ENCODE assay signal across 8 cellular contexts in genomic region chr17:38870259-38871165, GRCh38. TPM values are rescaled to one million over a fixed set of nuclear protein-coding genes. Genes with fewer than 3 reads are reported as not detected.
DNase-seq lines count a peak whose midpoint lies in the region; ATAC-seq and TF ChIP-seq lines count a peak whose summit lies in the region.

No MANE protein-coding gene starts in this region.

- peak; percentile 78 for DNase-seq in DND-41
- no peak for DNase-seq in RWPE2 (ENCODE audit: low spot score)
- DNase-seq in activated gamma-delta T cell treated with anti-CD3 and anti-CD28 coated beads, Interleukin-2, amount 50 U/mL, for 16 hours (ENCODE audit: low read depth) = peak; percentile 45
- no peak for DNase-seq in omental fat pad (ENCODE audit: low spot score)
- no peak for DNase-seq in type B pancreatic cell (ENCODE audit: extremely low spot score, unreplicated experiment)

- TF ChIP-seq EP300 in gastroesophageal sphincter (IDR thresholded peaks at IDR 0.05) = no peak

- no peaks in the 10 kb centered on the region for H3K27me3 ChIP-seq in DND-41 (ENCODE audit: insufficient read depth, low read length, poor library complexity)
- H3K27me3 ChIP-seq in RWPE2 (ENCODE audit: insufficient read depth, poor library complexity, severe bottlenecking) = no peaks in the 10 kb centered on the region
- no peaks in the 10 kb centered on the region for H3K27me3 ChIP-seq in gastroesophageal sphincter

- peak; percentile 53 for ATAC-seq in DND-41 (ENCODE audit: insufficient read depth, low read depth)
- ATAC-seq in HG02970 (IDR thresholded peaks at IDR 0.05; ENCODE audit: low FRiP score, unreplicated experiment) = peak; percentile 24
- ATAC-seq in RWPE2 (ENCODE audit: low read depth) = peak; percentile 43
- peak; percentile 44 for ATAC-seq in gastroesophageal sphincter
- ATAC-seq in omental fat pad (ENCODE audit: low FRiP score) = peak; percentile 35
- ATAC-seq in GM18870 (IDR thresholded peaks at IDR 0.05; ENCODE audit: unreplicated experiment) = no peak

- peaks cover 46% of the 10 kb centered on the region for H3K4me1 Mint-ChIP-seq in type B pancreatic cell (ENCODE audit: unreplicated experiment)

- H3K4me3 ChIP-seq in DND-41 (ENCODE audit: low read depth in 1 of 2, low read length in 2 of 2) (peak overlapping the region; percentile 45 to 74), RWPE2 (ENCODE audit: severe bottlenecking) (peak overlapping the region; percentile 95), gastroesophageal sphincter (peak overlapping the region; percentile 84 to 97)

- H3K4me1 ChIP-seq in DND-41 (ENCODE audit: insufficient read depth, low read length) = peaks cover 58% of the 10 kb centered on the region
- H3K4me1 ChIP-seq in RWPE2 (ENCODE audit: insufficient read depth, poor library complexity, severe bottlenecking) = peaks cover 37% of the 10 kb centered on the region
- peaks cover 0 to 64% (median 44%) of the 10 kb centered on the region in 3 donors for H3K4me1 ChIP-seq in gastroesophageal sphincter

- peaks cover 42% of the 10 kb centered on the region for H4K20me1 ChIP-seq in DND-41 (ENCODE audit: insufficient read depth, low read length)

- peak overlapping the region; percentile 98 for H3K4me3 Mint-ChIP-seq in type B pancreatic cell

- peak overlapping the region; percentile 90 for H3K27ac ChIP-seq in DND-41 (ENCODE audit: low read length)
- peak overlapping the region; percentile 98 for H3K27ac ChIP-seq in RWPE2 (ENCODE audit: poor library complexity, severe bottlenecking)
- H3K27ac ChIP-seq in gastroesophageal sphincter = peak overlapping the region; percentile 89 to 96 (median 94)

- H3K79me2 ChIP-seq in DND-41 (ENCODE audit: insufficient read depth, low read length) = peaks cover 56% of the 10 kb centered on the region

- H3K4me2 ChIP-seq in DND-41 (ENCODE audit: insufficient read depth, low read length) = peak overlapping the region; percentile 83

- peaks cover 13% of the 10 kb centered on the region for H3K36me3 ChIP-seq in DND-41 (ENCODE audit: insufficient read depth, low read length)
- H3K36me3 ChIP-seq in RWPE2 (ENCODE audit: low read depth) = peaks cover 20% of the 10 kb centered on the region
- H3K36me3 ChIP-seq in gastroesophageal sphincter = no peaks in the 10 kb centered on the region

- peak overlapping the region; percentile 96 for H3K27ac Mint-ChIP-seq in type B pancreatic cell

- H3K9me3 ChIP-seq in DND-41 (ENCODE audit: insufficient read depth, low read length, severe bottlenecking) = no peaks in the 10 kb centered on the region
- H3K9me3 ChIP-seq in RWPE2 (ENCODE audit: severe bottlenecking) = no peaks in the 10 kb centered on the region
- H3K9me3 ChIP-seq in gastroesophageal sphincter = no peaks in the 10 kb centered on the region

- TF ChIP-seq CTCF in DND-41 (IDR thresholded peaks at IDR 0.05; ENCODE audit: borderline replicate concordance, extremely low read depth, low read length, poor library complexity, severe bottlenecking) (no peak), RWPE2 (IDR thresholded peaks at IDR 0.05; ENCODE audit: poor library complexity, severe bottlenecking) (no peak), gastroesophageal sphincter (IDR thresholded peaks at IDR 0.05) (peak in 1 of 4 experiments; percentile 33), omental fat pad (IDR thresholded peaks at IDR 0.05) (no peak), type B pancreatic cell (conservative IDR thresholded peaks at IDR 0.05) (no peak)

- WGBS in gastroesophageal sphincter (ENCODE audit: low coverage in 1 of 2), 2 donors = 0% methylated on average over 2 to 11 of the region's 56 CpGs

- no peaks in the 10 kb centered on the region for H3K9me3 Mint-ChIP-seq in type B pancreatic cell

- peaks cover 3% of the 10 kb centered on the region for H3K36me3 Mint-ChIP-seq in type B pancreatic cell

- TF ChIP-seq POLR2A in gastroesophageal sphincter (IDR thresholded peaks at IDR 0.05) = no peak

- H2AFZ ChIP-seq in DND-41 (ENCODE audit: low read depth, low read length) = peak overlapping the region; percentile 80

- peak overlapping the region; percentile 75 for H3K9ac ChIP-seq in DND-41 (ENCODE audit: low read depth, low read length)

- peaks cover 13% of the 10 kb centered on the region for H3K27me3 Mint-ChIP-seq in type B pancreatic cell

RNA-seq across cellular contexts. Expression of gene LASP1, which starts 0.7 kb away (rescaled TPM):
- total RNA-seq in gastroesophageal sphincter (10 to 100 TPM; 33.5 to 88.9 (median 73.6) TPM), omental fat pad (100 to 1,000 TPM; 111 to 174 (median 148) TPM), type B pancreatic cell (ENCODE audit: low replicate concordance) (159 and 210 TPM in 2 replicates)

RNA-seq across cellular contexts. Expression of gene RPL23, which starts 17.0 kb away (rescaled TPM):
- total RNA-seq in gastroesophageal sphincter (1,000 to 10,000 TPM in 3 of 4 donors, 100 to 1,000 TPM in 1; 755 to 2,040 (median 1,511) TPM), omental fat pad (1,000 to 10,000 TPM; 1,566 to 2,133 (median 2,034) TPM), type B pancreatic cell (ENCODE audit: low replicate concordance) (1,908 and 1,925 TPM in 2 replicates)

RNA-seq across cellular contexts. Expression of gene CWC25, which starts 45.4 kb away (rescaled TPM):
- 10 to 100 TPM; 13.6 to 35.0 (median 23.3) TPM for total RNA-seq in gastroesophageal sphincter
- 10 to 100 TPM; 15.2 to 49.6 (median 30.5) TPM for total RNA-seq in omental fat pad
- 17.7 and 19.7 TPM in 2 replicates for total RNA-seq in type B pancreatic cell (ENCODE audit: low replicate concordance)

Comparison
In these comparisons a context has a peak if more than half of its experiments do, and no peak if none do; other contexts are left out.
1. DNase-seq: peak in DND-41 (single experiment) and activated gamma-delta T cell treated with anti-CD3 and anti-CD28 coated beads, Interleukin-2, amount 50 U/mL, for 16 hours (single experiment); none in RWPE2 (single experiment), omental fat pad (single experiment) and type B pancreatic cell (single experiment).
2. Peak in every context shown above with its lines, with median percentiles within 50 percentile points of each other: H3K27ac ChIP-seq and H3K4me3 ChIP-seq.